Comparison of ENCODE assay signal across 25 cellular contexts in the genomic region with DNA sequence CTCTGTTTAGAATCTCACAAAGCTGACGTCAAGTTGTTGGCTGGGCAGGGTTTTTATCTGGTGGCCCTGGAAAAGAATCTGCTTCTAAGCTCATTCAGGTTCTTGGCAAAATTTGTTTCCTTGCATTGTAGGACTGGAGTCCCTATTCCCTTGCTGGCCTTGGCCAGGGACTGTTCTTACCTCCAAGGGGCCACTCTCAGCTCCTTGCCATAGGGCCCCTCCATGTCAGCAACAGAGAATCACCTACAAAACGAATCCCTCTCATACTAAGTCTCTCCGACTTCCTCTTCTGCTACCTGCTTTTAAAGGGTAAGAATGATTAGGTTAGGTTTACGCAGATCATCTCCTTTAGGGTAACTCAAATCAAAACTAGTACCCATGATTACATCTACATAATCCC.
DNase-seq lines count a peak whose midpoint lies in the region; FAIRE-seq and TF ChIP-seq lines count a peak whose summit lies in the region.
"Had no signal": no experiment of that assay in that cellular context is flagged by ENCODE, and none has a peak within 500 bp of the region (broad histone marks: within the 10 kb centered on the region; RNA-seq: fewer than 3 reads in every experiment).

No MANE protein-coding gene starts in this region.

- 86% methylated on average over 4 of the region's 4 CpGs for WGBS in hepatocyte (ENCODE audit: low lambda C conversion rate, missing lambda C conversion rate)
- WGBS in smooth muscle cell (ENCODE audit: low lambda C conversion rate): 88% methylated on average over 4 of the region's 4 CpGs

- peaks cover 10% of the 10 kb centered on the region for H3F3A ChIP-seq in smooth muscle cell (ENCODE audit: low read depth)

- no peak for FAIRE-seq in astrocyte (lab: Jason Lieb, UNC)
- FAIRE-seq: A204.1, G401.6 had no signal

- no peaks in the 10 kb centered on the region for H3K9me3 ChIP-seq in HEK293 (ENCODE audit: control insufficient read depth, insufficient read depth, low read depth, low read length)
- H3K9me3 ChIP-seq in astrocyte (ENCODE audit: insufficient read depth, low read depth, low read length): no peaks in the 10 kb centered on the region
- no peaks in the 10 kb centered on the region for H3K9me3 ChIP-seq in hepatocyte (ENCODE audit: low read depth)
- no peaks in the 10 kb centered on the region for H3K9me3 ChIP-seq in smooth muscle cell (replicated peaks; ENCODE audit: low read depth)
- H3K9me3 ChIP-seq: MG63 had no signal

- H3K9ac ChIP-seq in astrocyte (ENCODE audit: low read length) (no peak overlapping the region), smooth muscle cell (ENCODE audit: low read depth) (peak overlapping the region; percentile 32)
- H3K9ac ChIP-seq: BLaER1 treated with 17β-estradiol and CSF1 and Interleukin-3, amounts not matched to agents 10 nM and 100 nM had no signal

- H3K27me3 ChIP-seq in astrocyte (ENCODE audit: insufficient read depth, low read length) (no peaks in the 10 kb centered on the region), hepatocyte (no peaks in the 10 kb centered on the region), smooth muscle cell (ENCODE audit: low read depth) (no peaks in the 10 kb centered on the region)
- H3K27me3 ChIP-seq: BLaER1 treated with 17β-estradiol and CSF1 and Interleukin-3, amounts not matched to agents 10 nM and 100 nM; MG63 had no signal

- H2AFZ ChIP-seq in astrocyte (ENCODE audit: low read depth, low read length) (no peak overlapping the region), hepatocyte (no peak overlapping the region), smooth muscle cell (ENCODE audit: low read depth) (no peak overlapping the region)

- no peaks in the 10 kb centered on the region for H3K9me2 ChIP-seq in hepatocyte (replicated peaks; ENCODE audit: insufficient read depth)

- H3K4me3 ChIP-seq in HEK293 (ENCODE audit: low read depth, low read length): no peak overlapping the region
- no peak overlapping the region for H3K4me3 ChIP-seq in astrocyte (ENCODE audit: insufficient read depth, low read depth, low read length)
- H3K4me3 ChIP-seq in hepatocyte: no peak overlapping the region
- no peak overlapping the region for H3K4me3 ChIP-seq in smooth muscle cell
- H3K4me3 ChIP-seq: BLaER1 treated with 17β-estradiol and CSF1 and Interleukin-3, amounts not matched to agents 10 nM and 100 nM; MG63 had no signal

- TF ChIP-seq CTCF in HEK293 (tag by site-specific recombination; IDR thresholded peaks at IDR 0.05) (no peak), astrocyte (IDR thresholded peaks at IDR 0.05; ENCODE audit: insufficient read depth, low read depth, low read length) (no peak), hepatocyte (IDR thresholded peaks at IDR 0.05; ENCODE audit: poor library complexity) (no peak), smooth muscle cell (IDR thresholded peaks at IDR 0.05; ENCODE audit: borderline replicate concordance, insufficient read depth, poor library complexity, severe bottlenecking) (no peak)

- H3K4me1 ChIP-seq in HEK293 (ENCODE audit: control insufficient read depth, insufficient read depth, low read length) (no peaks in the 10 kb centered on the region), astrocyte (ENCODE audit: insufficient read depth, low read length) (peaks cover 10% of the 10 kb centered on the region), hepatocyte (ENCODE audit: insufficient read depth) (peaks cover 10% of the 10 kb centered on the region), smooth muscle cell (ENCODE audit: low read depth) (peaks cover 12% of the 10 kb centered on the region)

- H4K20me1 ChIP-seq in astrocyte (ENCODE audit: insufficient read depth, low read length) (peaks cover 54% of the 10 kb centered on the region), hepatocyte (ENCODE audit: insufficient read depth, poor library complexity, severe bottlenecking) (no peaks in the 10 kb centered on the region), smooth muscle cell (ENCODE audit: low read depth) (peaks cover 33% of the 10 kb centered on the region)
- H4K20me1 ChIP-seq: BLaER1 treated with 17β-estradiol and CSF1 and Interleukin-3, amounts not matched to agents 10 nM and 100 nM had no signal

- CTCF ChIA-PET in HEK293 (lab: Yijun Ruan, JAX): interaction anchor here (0.7 kb wide), 1 partner anchor 56 kb away, joined by 3 read pairs; no protein-coding TSS in a partner anchor

- no peak overlapping the region for H3K4me3 Mint-ChIP-seq in astrocyte (ENCODE audit: unreplicated experiment)
- H3K4me3 Mint-ChIP-seq: CD4-positive, alpha-beta T cell had no signal

- no peak overlapping the region for H3K27ac Mint-ChIP-seq in astrocyte (ENCODE audit: unreplicated experiment)
- H3K27ac Mint-ChIP-seq: CD4-positive, alpha-beta T cell had no signal

- POLR2A ChIA-PET in HEK293 (lab: Yijun Ruan, JAX): interaction anchor here (0.5 kb wide), 1 partner anchor 470 kb away, joined by 3 read pairs; no protein-coding TSS in a partner anchor

- H3K79me2 ChIP-seq in astrocyte (ENCODE audit: insufficient read depth, low read length) (peaks cover 85% of the 10 kb centered on the region), hepatocyte (peaks cover 66% of the 10 kb centered on the region), smooth muscle cell (ENCODE audit: low read depth) (peaks cover 78% of the 10 kb centered on the region)

- H3K36me3 Mint-ChIP-seq in astrocyte (ENCODE audit: low read depth, unreplicated experiment): peaks cover 35% of the 10 kb centered on the region

- no peak for DNase-seq in astrocyte (ENCODE audit: low read depth)
- no peak for DNase-seq in hepatocyte (ENCODE audit: low spot score)
- DNase-seq in smooth muscle cell (lab: John Stamatoyannopoulos, UW; ENCODE audit: unreplicated experiment): no peak
- no peak for DNase-seq in DMS53 (lab: John Stamatoyannopoulos, UW)
- DNase-seq in activated CD4-positive, alpha-beta T cell treated with anti-CD3 and anti-CD28 coated beads, Interleukin-2, amount 50 U/mL, for 48 hours: no peak
- no peak for DNase-seq in epidermal melanocyte (ENCODE audit: insufficient read length, low spot score)
- DNase-seq in activated CD4-positive, alpha-beta T cell treated with anti-CD3 and anti-CD28 coated beads, Interleukin-2, amount 50 U/mL, for 1 hour: no peak
- DNase-seq: AML-193; CD4-positive, alpha-beta T cell; COR-L47; GOT3; HCEC 1CT; KG1; MG63; NCI-H1105 treated with DMSO at 0.1 percent for 48 hours; NCI-H146; NCI-H1930; NCI-H2107; NCI-H526; NK-92 treated with Interleukin-12 subunit alpha and Interleukin-12 subunit beta, amount 100 ng/mL, for 24 hours; PC-3 had no signal

- H3K27me3 Mint-ChIP-seq in astrocyte (ENCODE audit: low read depth, unreplicated experiment): no peaks in the 10 kb centered on the region
- H3K27me3 Mint-ChIP-seq: CD4-positive, alpha-beta T cell had no signal

- H3K4me2 ChIP-seq in astrocyte (ENCODE audit: low read length): no peak overlapping the region
- H3K4me2 ChIP-seq in hepatocyte: no peak overlapping the region
- peak overlapping the region; percentile 69 for H3K4me2 ChIP-seq in smooth muscle cell

- H3K9me3 Mint-ChIP-seq in astrocyte (ENCODE audit: unreplicated experiment): peaks cover 7% of the 10 kb centered on the region
- H3K9me3 Mint-ChIP-seq: CD4-positive, alpha-beta T cell had no signal

- H3K36me3 ChIP-seq in HEK293 (ENCODE audit: control insufficient read depth in 2 of 2, insufficient read depth in 1 of 2, low read length in 2 of 2) (no peaks in the 10 kb centered on the region), astrocyte (ENCODE audit: insufficient read depth, low read length) (peaks cover 5% of the 10 kb centered on the region), hepatocyte (replicated peaks; ENCODE audit: insufficient read depth, low read depth) (no peaks in the 10 kb centered on the region), smooth muscle cell (ENCODE audit: low read depth) (no peaks in the 10 kb centered on the region)
- H3K36me3 ChIP-seq: BLaER1 treated with 17β-estradiol and CSF1 and Interleukin-3, amounts not matched to agents 10 nM and 100 nM had no signal

- H3K27ac ChIP-seq in HEK293 (ENCODE audit: extremely low read depth, low read depth, low read length) (no peak overlapping the region), astrocyte (ENCODE audit: low read depth, low read length) (peak overlapping the region; percentile 11), hepatocyte (peak overlapping the region; percentile 25), smooth muscle cell (ENCODE audit: low read depth) (peak overlapping the region; percentile 73)
- H3K27ac ChIP-seq: BLaER1 treated with 17β-estradiol and CSF1 and Interleukin-3, amounts not matched to agents 10 nM and 100 nM had no signal

- peaks cover 12% of the 10 kb centered on the region for H3K4me1 Mint-ChIP-seq in astrocyte (ENCODE audit: low read depth, unreplicated experiment)

TF ChIP-seq in HEK293, 187 proteins besides CTCF, POLR2A, EP300 and RAD21:
- TF ChIP-seq TRIM28 (IDR thresholded peaks at IDR 0.05; ENCODE audit: borderline replicate concordance, low read length) (peak; percentile 17; the same call in 1 of the 2 replicates), SETDB1 (IDR thresholded peaks at IDR 0.05; ENCODE audit: insufficient read length, low read length) (peak; percentile 70)
- TF ChIP-seq, protein P1, sequence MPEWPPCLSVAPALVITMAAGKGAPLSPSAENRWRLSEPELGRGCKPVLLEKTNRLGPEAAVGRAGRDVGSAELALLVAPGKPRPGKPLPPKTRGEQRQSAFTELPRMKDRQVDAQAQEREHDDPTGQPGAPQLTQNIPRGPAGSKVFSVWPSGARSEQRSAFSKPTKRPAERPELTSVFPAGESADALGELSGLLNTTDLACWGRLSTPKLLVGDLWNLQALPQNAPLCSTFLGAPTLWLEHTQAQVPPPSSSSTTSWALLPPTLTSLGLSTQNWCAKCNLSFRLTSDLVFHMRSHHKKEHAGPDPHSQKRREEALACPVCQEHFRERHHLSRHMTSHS (tag by site-specific recombination; IDR thresholded peaks at IDR 0.05): no peak
